In the genomic region with DNA sequence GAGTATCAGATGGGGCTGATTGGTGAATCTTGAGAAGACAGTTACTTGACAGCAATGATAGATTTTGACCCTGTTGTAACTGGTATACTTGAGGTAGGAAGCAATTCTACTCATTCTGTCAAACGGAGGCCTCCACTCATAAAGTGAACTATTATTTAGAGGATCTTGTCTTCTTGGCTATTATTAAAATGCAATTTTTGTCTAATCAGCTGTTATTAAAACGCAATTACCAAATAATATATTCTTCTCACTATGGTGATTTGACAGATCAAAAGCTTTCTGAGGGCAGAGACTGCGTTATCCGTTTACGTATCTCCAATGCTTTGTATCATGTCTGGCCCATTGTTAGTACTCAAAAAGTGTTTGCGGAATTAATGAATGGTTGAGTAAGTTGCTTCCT, we compare ENCODE assay signal across 31 cellular contexts.
"Had no signal": no experiment of that assay in that cellular context is flagged by ENCODE, and none has a peak within 500 bp of the region (broad histone marks: within the 10 kb centered on the region; RNA-seq: fewer than 3 reads in every experiment).

No MANE protein-coding gene starts in this region.

- ATAC-seq: activated CD4-positive, CD25-positive, alpha-beta regulatory T cell treated with anti-CD3 and anti-CD28 coated beads, Interleukin-2, amount 50 U/mL, for 24 hours; activated CD8-positive, alpha-beta T cell treated with anti-CD3 and anti-CD28 coated beads for 36 hours; activated T-cell treated with anti-CD3 and anti-CD28 coated beads, Interleukin-2, amount 50 U/mL, for 4 hours; activated T-helper 17 cell treated with anti-CD3 and anti-CD28 coated beads, Interleukin-2, amount 50 U/mL, for 72 hours; gastroesophageal sphincter; heart right ventricle had no signal

- H2AFZ ChIP-seq: hepatocyte had no signal

- H3K4me3 ChIP-seq: ascending aorta, breast epithelium, cardiac muscle cell, colonic mucosa, esophagus squamous epithelium, gastroesophageal sphincter, heart right ventricle, hepatocyte had no signal

- H3K9me3 ChIP-seq: ascending aorta, colonic mucosa, esophagus squamous epithelium had no signal

- DNase-seq: activated B cell treated with CpG ODN at 0.5 μM for 24 hours; activated CD4-positive, alpha-beta T cell treated with anti-CD3 and anti-CD28 coated beads for 48 hours; activated CD4-positive, alpha-beta T cell treated with anti-CD3 and anti-CD28 coated beads, Interleukin-2, amount 50 U/mL, for 1 hour; activated CD4-positive, alpha-beta T cell treated with anti-CD3 and anti-CD28 coated beads, Interleukin-2, amount 50 U/mL, for 48 hours; activated CD8-positive, alpha-beta memory T cell treated with anti-CD3 and anti-CD28 coated beads for 24 hours; activated CD8-positive, alpha-beta T cell treated with anti-CD3 and anti-CD28 coated beads for 36 hours; activated effector memory CD4-positive, alpha-beta T cell treated with Interleukin-2 at 50 U/mL for 16 hours; activated gamma-delta T cell treated with Interleukin-2 at 50 U/mL for 16 hours; activated naive CD4-positive, alpha-beta T cell treated with anti-CD3 and anti-CD28 coated beads, Interleukin-2, amount 50 U/mL, for 16 hours; activated naive CD4-positive, alpha-beta T cell treated with Interleukin-2 at 50 U/mL for 16 hours; activated T-cell treated with anti-CD3 and anti-CD28 coated beads, Interleukin-2, amount 50 U/mL, for 4 hours; amygdala; central memory CD4-positive, alpha-beta T cell; cerebellar nuclear complex; colonic mucosa; effector CD8-positive, alpha-beta T cell; esophagus squamous epithelium; foreskin melanocyte; heart right ventricle; T1000; WERI-Rb-1 had no signal

- H3K4me2 ChIP-seq: hepatocyte had no signal

- H3K27me3 ChIP-seq: ascending aorta, breast epithelium, cardiac muscle cell, colonic mucosa, esophagus squamous epithelium, gastroesophageal sphincter, heart right ventricle had no signal

- H3K36me3 ChIP-seq: ascending aorta, breast epithelium, cardiac muscle cell, colonic mucosa, esophagus squamous epithelium, gastroesophageal sphincter, heart right ventricle, WERI-Rb-1 had no signal

- H3K27ac ChIP-seq: ascending aorta, breast epithelium, cardiac muscle cell, colonic mucosa, epithelial cell of prostate, esophagus squamous epithelium, gastroesophageal sphincter, heart right ventricle, hepatocyte, WERI-Rb-1 had no signal

- FAIRE-seq: endometrium, endothelial cell of umbilical vein had no signal

- H3K4me1 ChIP-seq: ascending aorta, breast epithelium, colonic mucosa, esophagus squamous epithelium, gastroesophageal sphincter, heart right ventricle had no signal

- H3K79me2 ChIP-seq: hepatocyte had no signal
